12 cellular contexts compared by ENCODE assay signal in genomic region chr12:92133166-92133565, GRCh38. TPM values are rescaled to one million over a fixed set of nuclear protein-coding genes. Genes with fewer than 3 reads are reported as not detected.
A peak's percentile ranks its signal among the peaks of the same experiment; 100 is the strongest.
DNase-seq lines count a peak whose midpoint lies in the region; ATAC-seq and TF ChIP-seq lines count a peak whose summit lies in the region.
"Had no signal": no experiment of that assay in that cellular context is flagged by ENCODE, and none has a peak within 500 bp of the region (broad histone marks: within the 10 kb centered on the region; RNA-seq: fewer than 3 reads in every experiment).

No MANE protein-coding gene starts in this region.

- H3K4me3 Mint-ChIP-seq in stimulated activated naive CD8-positive, alpha-beta T cell treated with anti-CD3 and anti-CD28 coated beads, Interleukin-15, Interleukin-2, amounts not matched to agents 100 ng/mL and 50 ng/mL, for 24 hours = peak overlapping the region; percentile 100
- peak overlapping the region; percentile 100 for H3K4me3 Mint-ChIP-seq in activated T-helper 17 cell treated with anti-CD3 and anti-CD28 coated beads, Interleukin-2, amount 50 U/mL, for 72 hours

- H3K27ac ChIP-seq in left lung (peak overlapping the region; percentile 58 to 99), aorta (ENCODE audit: low read depth in 1 of 2, low read length in 2 of 2) (no peak overlapping the region)

- H3K4me1 Mint-ChIP-seq in stimulated activated naive CD8-positive, alpha-beta T cell treated with anti-CD3 and anti-CD28 coated beads, Interleukin-15, Interleukin-2, amounts not matched to agents 100 ng/mL and 50 ng/mL, for 24 hours (ENCODE audit: low read depth) = peaks cover 98% of the 10 kb centered on the region
- peaks cover 56% of the 10 kb centered on the region for H3K4me1 Mint-ChIP-seq in activated T-helper 17 cell treated with anti-CD3 and anti-CD28 coated beads, Interleukin-2, amount 50 U/mL, for 72 hours

- no peak for ATAC-seq in stimulated activated naive CD8-positive, alpha-beta T cell treated with anti-CD3 and anti-CD28 coated beads, Interleukin-15, Interleukin-2, amounts not matched to agents 100 U/mL and 50 U/mL, for 24 hours
- no peak for ATAC-seq in activated T-helper 17 cell treated with anti-CD3 and anti-CD28 coated beads, Interleukin-2, amount 50 U/mL, for 72 hours (replicated peaks)
- peak; percentile 45 for ATAC-seq in left lung
- ATAC-seq in aorta (ENCODE audit: low FRiP score) = peak; percentile 45

- H3K36me3 ChIP-seq in left lung (no peaks in the 10 kb centered on the region), aorta (ENCODE audit: control insufficient read depth in 1 of 2, insufficient read depth in 2 of 2, low read length in 1 of 2) (no peaks in the 10 kb centered on the region)
- H3K36me3 ChIP-seq: ovary had no signal

- no peaks in the 10 kb centered on the region for H3K27me3 Mint-ChIP-seq in stimulated activated naive CD8-positive, alpha-beta T cell treated with anti-CD3 and anti-CD28 coated beads, Interleukin-15, Interleukin-2, amounts not matched to agents 100 ng/mL and 50 ng/mL, for 24 hours
- H3K27me3 Mint-ChIP-seq in activated T-helper 17 cell treated with anti-CD3 and anti-CD28 coated beads, Interleukin-2, amount 50 U/mL, for 72 hours = no peaks in the 10 kb centered on the region

- H3K36me3 Mint-ChIP-seq in stimulated activated naive CD8-positive, alpha-beta T cell treated with anti-CD3 and anti-CD28 coated beads, Interleukin-15, Interleukin-2, amounts not matched to agents 100 ng/mL and 50 ng/mL, for 24 hours (ENCODE audit: low read depth) = peaks cover 49% of the 10 kb centered on the region
- H3K36me3 Mint-ChIP-seq in activated T-helper 17 cell treated with anti-CD3 and anti-CD28 coated beads, Interleukin-2, amount 50 U/mL, for 72 hours (ENCODE audit: low read depth) = peaks cover 91% of the 10 kb centered on the region

- 0% methylated on average over 1 of the region's 1 CpG for WGBS in aorta, 2 donors

- H3K4me3 ChIP-seq in left lung = no peak overlapping the region
- no peak overlapping the region for H3K4me3 ChIP-seq in aorta (ENCODE audit: low read length in 2 of 2)
- H3K4me3 ChIP-seq: ovary had no signal

- H3K4me1 ChIP-seq in left lung (peaks cover 58 to 92% of the 10 kb centered on the region in 2 donors), aorta (ENCODE audit: control insufficient read depth in 1 of 2, insufficient read depth in 2 of 2, low read length in 2 of 2) (peaks cover 4 to 27% of the 10 kb centered on the region in 2 donors)

- peak overlapping the region; percentile 93 for H3K27ac Mint-ChIP-seq in stimulated activated naive CD8-positive, alpha-beta T cell treated with anti-CD3 and anti-CD28 coated beads, Interleukin-15, Interleukin-2, amounts not matched to agents 100 ng/mL and 50 ng/mL, for 24 hours
- peak overlapping the region; percentile 87 for H3K27ac Mint-ChIP-seq in activated T-helper 17 cell treated with anti-CD3 and anti-CD28 coated beads, Interleukin-2, amount 50 U/mL, for 72 hours

- DNase-seq in stimulated activated naive CD8-positive, alpha-beta T cell treated with anti-CD3 and anti-CD28 coated beads, Interleukin-15, Interleukin-2, amounts not matched to agents 100 U/mL and 50 U/mL, for 24 hours = no peak
- DNase-seq in left lung = no peak
- DNase-seq in aorta = no peak
- DNase-seq in DMS 273 treated with DMSO at 0.1 percent for 48 hours (lab: John Stamatoyannopoulos, UW) = no peak
- no peak for DNase-seq in activated gamma-delta T cell treated with Interleukin-2 at 50 U/mL for 16 hours
- DNase-seq in NCI-H1930 (lab: John Stamatoyannopoulos, UW) = no peak
- DNase-seq: amygdala, head of caudate nucleus, SW 1271 had no signal

- H3K9me3 ChIP-seq in left lung (no peaks in the 10 kb centered on the region), aorta (ENCODE audit: control insufficient read depth, low read length) (no peaks in the 10 kb centered on the region)
- H3K9me3 ChIP-seq: ovary had no signal

- no peak for TF ChIP-seq CTCF in left lung (IDR thresholded peaks at IDR 0.05)

- H3K27me3 ChIP-seq in left lung (no peaks in the 10 kb centered on the region), aorta (ENCODE audit: control insufficient read depth in 1 of 2, insufficient read depth in 2 of 2, low read length in 1 of 2) (no peaks in the 10 kb centered on the region)
- H3K27me3 ChIP-seq: ovary had no signal

- intact Hi-C loops in left lung (cut with DNase I) (no loop called here), aorta (cut with DNase I) (loop anchor here in 1 of 2 donors (2.0 kb wide), 1 partner anchor 64 kb away; no protein-coding TSS in a partner anchor)

- H3K9me3 Mint-ChIP-seq in stimulated activated naive CD8-positive, alpha-beta T cell treated with anti-CD3 and anti-CD28 coated beads, Interleukin-15, Interleukin-2, amounts not matched to agents 100 ng/mL and 50 ng/mL, for 24 hours = no peaks in the 10 kb centered on the region
- no peaks in the 10 kb centered on the region for H3K9me3 Mint-ChIP-seq in activated T-helper 17 cell treated with anti-CD3 and anti-CD28 coated beads, Interleukin-2, amount 50 U/mL, for 72 hours

RNA-seq across cellular contexts. Expression of gene BTG1, which starts 12.5 kb away (rescaled TPM):
- 100 to 1,000 TPM; 131 to 648 TPM for total RNA-seq in activated T-helper 17 cell treated with anti-CD3 and anti-CD28 coated beads, Interleukin-2, amount 50 U/mL, for 72 hours
- 100 to 1,000 TPM in 1 of 2 donors, 10 to 100 TPM in 1; 87.9 to 114 TPM for total RNA-seq in left lung
- total RNA-seq in aorta = 10 to 100 TPM; 81.0 to 86.9 TPM
- 10 to 100 TPM; 25.7 to 46.1 TPM for polyA plus RNA-seq in aorta

Comparison
In these comparisons a context has a peak if more than half of its experiments do, and no peak if none do; other contexts are left out.
1. ATAC-seq: peak in left lung (single experiment) and aorta (single experiment); none in stimulated activated naive CD8-positive, alpha-beta T cell treated with anti-CD3 and anti-CD28 coated beads, Interleukin-15, Interleukin-2, amounts not matched to agents 100 U/mL and 50 U/mL, for 24 hours (single experiment) and activated T-helper 17 cell treated with anti-CD3 and anti-CD28 coated beads, Interleukin-2, amount 50 U/mL, for 72 hours (single experiment).
2. H3K27ac ChIP-seq: peak in left lung (2 of 2); none in aorta (0 of 2).